29 cellular contexts compared by ENCODE assay signal in genomic region chr12:120754792-120755191, GRCh38.
"Had no signal": no experiment of that assay in that cellular context is flagged by ENCODE, and none has a peak within 500 bp of the region (broad histone marks: within the 10 kb centered on the region; RNA-seq: fewer than 3 reads in every experiment).

No MANE protein-coding gene starts in this region.

- H3K36me3 ChIP-seq: suprapubic skin, thoracic aorta, thyroid gland, transverse colon, upper lobe of left lung, upper lobe of right lung, uterus, vagina had no signal

- H3K36me3 Mint-ChIP-seq: stimulated activated effector memory CD8-positive, alpha-beta T cell treated with anti-CD3 and anti-CD28 coated beads, Interleukin-12 subunit alpha, Interleukin-12 subunit beta, amount 100 ng/mL, for 72 hours had no signal

- H3K4me3 Mint-ChIP-seq: stimulated activated effector memory CD8-positive, alpha-beta T cell treated with anti-CD3 and anti-CD28 coated beads, Interleukin-12 subunit alpha, Interleukin-12 subunit beta, amount 100 ng/mL, for 72 hours; stimulated activated memory B cell treated with anti-CD40 and anti-IgM and Interleukin-4, amounts not matched to agents 10 μg/mL and 1 μg/mL and 100 μg/mL, for 72 hours; stimulated activated naive B cell treated with anti-CD40 and anti-IgM and Interleukin-4, amounts not matched to agents 10 μg/mL and 1 μg/mL and 100 μg/mL, for 72 hours; stimulated activated naive CD8-positive, alpha-beta T cell treated with anti-CD3 and anti-CD28 coated beads, Interleukin-15, amount 100 ng/mL, for 72 hours; stimulated activated naive CD8-positive, alpha-beta T cell treated with anti-CD3 and anti-CD28 coated beads, Interleukin-15, Interleukin-2, amounts not matched to agents 100 ng/mL and 50 ng/mL, for 24 hours; type B pancreatic cell had no signal

- H3K4me3 ChIP-seq: stomach, suprapubic skin, testis, thoracic aorta, thyroid gland, tibial artery, tibial nerve, transverse colon, upper lobe of left lung, upper lobe of right lung, uterus, vagina had no signal

- H3K4me1 ChIP-seq: stomach, suprapubic skin, testis, thyroid gland, tibial artery, tibial nerve, upper lobe of left lung, upper lobe of right lung, uterus, vagina had no signal

- H3K27me3 Mint-ChIP-seq: stimulated activated memory B cell treated with anti-CD40 and anti-IgM and Interleukin-4, amounts not matched to agents 10 μg/mL and 1 μg/mL and 100 μg/mL, for 72 hours; type B pancreatic cell had no signal

- H3K27ac Mint-ChIP-seq: stimulated activated effector memory CD8-positive, alpha-beta T cell treated with anti-CD3 and anti-CD28 coated beads, Interleukin-12 subunit alpha, Interleukin-12 subunit beta, amount 100 ng/mL, for 72 hours; stimulated activated memory B cell treated with anti-CD40 and anti-IgM and Interleukin-4, amounts not matched to agents 10 μg/mL and 1 μg/mL and 100 μg/mL, for 72 hours; stimulated activated naive CD8-positive, alpha-beta T cell treated with anti-CD3 and anti-CD28 coated beads, Interleukin-15, Interleukin-2, amounts not matched to agents 100 ng/mL and 50 ng/mL, for 24 hours; type B pancreatic cell had no signal

- H3K9me3 Mint-ChIP-seq: stimulated activated effector memory CD8-positive, alpha-beta T cell treated with anti-CD3 and anti-CD28 coated beads, Interleukin-12 subunit alpha, Interleukin-12 subunit beta, amount 100 ng/mL, for 72 hours; stimulated activated naive CD8-positive, alpha-beta T cell treated with anti-CD3 and anti-CD28 coated beads, Interleukin-15, Interleukin-2, amounts not matched to agents 100 ng/mL and 50 ng/mL, for 24 hours had no signal

- H3K27ac ChIP-seq: stomach, suprapubic skin, testis, thoracic aorta, thyroid gland, tibial artery, tibial nerve, transverse colon, upper lobe of left lung, upper lobe of right lung, uterus, vagina had no signal

- ATAC-seq: stimulated activated effector memory CD8-positive, alpha-beta T cell treated with anti-CD3 and anti-CD28 coated beads, Interleukin-12 subunit alpha, Interleukin-12 subunit beta, amount 100 ng/mL, for 72 hours; stimulated activated memory B cell treated with anti-CD40 and anti-IgM and Interleukin-4, amounts not matched to agents 10 μg/mL and 1 μg/mL and 100 μg/mL, for 72 hours; stimulated activated naive CD8-positive, alpha-beta T cell treated with anti-CD3 and anti-CD28 coated beads, Interleukin-15, amount 100 ng/mL, for 72 hours; stimulated activated naive CD8-positive, alpha-beta T cell treated with anti-CD3 and anti-CD28 coated beads, Interleukin-15, Interleukin-2, amounts not matched to agents 100 U/mL and 50 U/mL, for 24 hours; upper lobe of right lung had no signal

- FAIRE-seq: urothelium cell line had no signal

- H3K27me3 ChIP-seq: stomach, suprapubic skin, testis, thyroid gland, tibial artery, tibial nerve, transverse colon, upper lobe of left lung, upper lobe of right lung, uterus, vagina had no signal

- H3K9me3 ChIP-seq: suprapubic skin, testis, thyroid gland, upper lobe of left lung, upper lobe of right lung, vagina had no signal

- DNase-seq: stimulated activated CD4-positive, alpha-beta T cell treated with anti-CD3 and anti-CD28 coated beads, Interleukin-2, amount 100 ng/mL, for 48 hours; stimulated activated CD4-positive, alpha-beta T cell treated with anti-CD3 and anti-CD28 coated beads, Interleukin-4, amount 100 ng/mL, for 1 hour; stimulated activated CD4-positive, alpha-beta T cell treated with anti-CD3 and anti-CD28 coated beads, Interleukin-4, amount 100 ng/mL, for 24 hours; stimulated activated CD4-positive, alpha-beta T cell treated with anti-CD3 and anti-CD28 coated beads, Interleukin-4, amount 100 ng/mL, for 4 hours; stimulated activated CD8-positive, alpha-beta memory T cell treated with anti-CD3 and anti-CD28 coated beads, Interleukin-4, amount 100 ng/mL, for 48 hours; stimulated activated naive B cell treated with anti-CD40 and anti-IgM and Interleukin-4, amounts not matched to agents 10 μg/mL and 1 μg/mL and 100 μg/mL, for 72 hours; stimulated activated naive CD4-positive, alpha-beta T cell; stimulated activated naive CD4-positive, alpha-beta T cell treated with Interleukin-2 at 50 U/mL for 16 hours; stimulated activated naive CD8-positive, alpha-beta T cell treated with anti-CD3 and anti-CD28 coated beads, Interleukin-15, amount 100 ng/mL, for 72 hours; stimulated activated naive CD8-positive, alpha-beta T cell treated with anti-CD3 and anti-CD28 coated beads, Interleukin-15, Interleukin-2, amounts not matched to agents 100 U/mL and 50 U/mL, for 24 hours; stomach; substantia nigra; testis; thyroid gland; tibial artery; transverse colon; trophoblast cell; upper lobe of left lung; upper lobe of right lung; uterus had no signal
